Comparison of ENCODE assay signal across 7 cellular contexts in genomic region chr7:146084086-146084485, GRCh38. TPM values are rescaled to one million over a fixed set of nuclear protein-coding genes. Genes with fewer than 3 reads are reported as not detected.
"Had no signal": no experiment of that assay in that cellular context is flagged by ENCODE, and none has a peak within 500 bp of the region (broad histone marks: within the 10 kb centered on the region; RNA-seq: fewer than 3 reads in every experiment).

No MANE protein-coding gene starts in this region.

- DNase-seq: IMR-90, KBM-7, KG1 had no signal

- ATAC-seq: HepG2 had no signal

- FAIRE-seq: HepG2, HTR-8/SVneo had no signal

- H3K27ac ChIP-seq: HL-60 had no signal

RNA-seq across cellular contexts. Expression of gene CNTNAP2, which starts 32.5 kb away (rescaled TPM):
- total RNA-seq: HT1080, IMR-90 had no signal
- polyA plus RNA-seq: IMR-90 had no signal
